In the genomic region with DNA sequence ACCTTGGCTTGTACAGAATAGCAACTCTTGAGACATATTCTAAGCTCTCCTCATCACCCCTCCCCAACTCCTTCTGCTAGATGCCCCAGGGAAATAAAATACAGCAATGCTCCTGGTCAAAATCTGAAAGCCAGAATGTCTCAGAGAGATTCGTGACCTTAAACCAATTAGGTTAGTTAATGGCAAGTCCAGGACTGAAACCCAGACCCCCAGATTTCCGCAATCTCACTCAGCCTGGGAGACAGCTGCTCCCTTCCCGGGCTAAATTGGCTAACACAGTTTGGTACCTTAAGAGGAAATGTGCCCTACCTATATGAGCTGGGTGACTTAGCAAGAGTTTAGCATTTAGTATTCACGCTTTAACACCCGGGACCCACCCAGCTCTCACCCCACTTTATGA, we compare ENCODE assay signal across 1 cellular context.
TF ChIP-seq lines count a peak whose summit lies in the region.

No MANE protein-coding gene starts in this region.

TF ChIP-seq in H1, 55 proteins besides CTCF, POLR2A, EP300 and RAD21:
- TF ChIP-seq GTF2F1 (IDR thresholded peaks at IDR 0.05; ENCODE audit: borderline replicate concordance, low read depth, low read length) = no peak
- no peak for TF ChIP-seq SIRT6 (IDR thresholded peaks at IDR 0.05; ENCODE audit: low read length)
- TF ChIP-seq, protein P1, sequence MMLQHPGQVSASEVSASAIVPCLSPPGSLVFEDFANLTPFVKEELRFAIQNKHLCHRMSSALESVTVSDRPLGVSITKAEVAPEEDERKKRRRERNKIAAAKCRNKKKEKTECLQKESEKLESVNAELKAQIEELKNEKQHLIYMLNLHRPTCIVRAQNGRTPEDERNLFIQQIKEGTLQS (IDR thresholded peaks at IDR 0.05; ENCODE audit: insufficient read depth, low read depth, low read length) = no peak
- TF ChIP-seq SAP30 (IDR thresholded peaks at IDR 0.05; ENCODE audit: insufficient read depth, insufficient replicate concordance, low read length) = no peak
- TF ChIP-seq SP1 (IDR thresholded peaks at IDR 0.05; ENCODE audit: low read depth, low read length) = no peak
- no peak for TF ChIP-seq RNF2 (IDR thresholded peaks at IDR 0.05; ENCODE audit: borderline replicate concordance, low read depth, low read length, missing control alignments, poor library complexity, severe bottlenecking)
- TF ChIP-seq CBX8 (IDR thresholded peaks at IDR 0.05; ENCODE audit: borderline replicate concordance, low read depth, low read length) = no peak
- no peak for TF ChIP-seq KDM1A (IDR thresholded peaks at IDR 0.05; ENCODE audit: borderline replicate concordance, low read length)
- no peak for TF ChIP-seq POLR2AphosphoS5 (IDR thresholded peaks at IDR 0.05; ENCODE audit: low read depth, low read length)
- TF ChIP-seq CREB1 (IDR thresholded peaks at IDR 0.05) = no peak
- TF ChIP-seq HDAC2 (IDR thresholded peaks at IDR 0.05; ENCODE audit: borderline replicate concordance in 1 of 2, low read depth in 2 of 2, low read length in 2 of 2) = no peak
- TF ChIP-seq FOSL1 (IDR thresholded peaks at IDR 0.05; ENCODE audit: insufficient read depth, low read depth, low read length) = no peak
- no peak for TF ChIP-seq TEAD4 (IDR thresholded peaks at IDR 0.05; ENCODE audit: low read depth, low read length)
- no peak for TF ChIP-seq SRF (IDR thresholded peaks at IDR 0.05; ENCODE audit: low read depth, low read length)
- TF ChIP-seq KDM5A (IDR thresholded peaks at IDR 0.05; ENCODE audit: low read length) = no peak
- no peak for TF ChIP-seq CEBPB (IDR thresholded peaks at IDR 0.05; ENCODE audit: low read depth, low read length)
- TF ChIP-seq KDM4A (IDR thresholded peaks at IDR 0.05; ENCODE audit: low read depth, low read length, severe bottlenecking) = no peak
